ENCODE assay signal across 18 cellular contexts in genomic region chr1:63847308-63847910, GRCh38.
DNase-seq lines count a peak whose midpoint lies in the region; ATAC-seq and TF ChIP-seq lines count a peak whose summit lies in the region.
"Had no signal": no experiment of that assay in that cellular context is flagged by ENCODE, and none has a peak within 500 bp of the region (broad histone marks: within the 10 kb centered on the region; RNA-seq: fewer than 3 reads in every experiment).

No MANE protein-coding gene starts in this region.

- H4K20me1 ChIP-seq in H9 (ENCODE audit: control insufficient read depth, insufficient read depth, insufficient read length) = no peaks in the 10 kb centered on the region

- H3K79me2 ChIP-seq in H9 (ENCODE audit: insufficient read depth, low read length) = peaks cover 29% of the 10 kb centered on the region

- H3K27me3 ChIP-seq in H9 (ENCODE audit: insufficient read depth, low read length) = no peaks in the 10 kb centered on the region
- H3K27me3 ChIP-seq: gastrocnemius medialis, pancreas had no signal

- no peak overlapping the region for H4K91ac ChIP-seq in H9 (ENCODE audit: insufficient read length, low read depth, low read length)

- H3K23ac ChIP-seq in H9 (ENCODE audit: insufficient read length, low read depth, low read length) = no peak overlapping the region

- no peak for ATAC-seq in GM21619 (IDR thresholded peaks at IDR 0.05; ENCODE audit: unreplicated experiment)
- ATAC-seq: gastrocnemius medialis had no signal

- no peak overlapping the region for H3T11ph ChIP-seq in H9 (ENCODE audit: low read length)

- no peak overlapping the region for H3K18ac ChIP-seq in H9 (ENCODE audit: insufficient read length, low read depth, low read length)

- H2BK15ac ChIP-seq in H9 (ENCODE audit: low read depth, low read length) = no peak overlapping the region

- H3K4ac ChIP-seq in H9 (ENCODE audit: low read depth, low read length) = no peak overlapping the region

- peaks cover 22% of the 10 kb centered on the region for H3K4me1 ChIP-seq in H9 (ENCODE audit: insufficient read depth, low read length)

- H2AFZ ChIP-seq in H9 (ENCODE audit: low read length) = no peak overlapping the region

- H3K4me2 ChIP-seq in H9 (ENCODE audit: insufficient read depth, insufficient read length, low read length) = no peak overlapping the region

- H3K23me2 ChIP-seq in H9 (ENCODE audit: insufficient read length, low read depth, low read length, poor library complexity, severe bottlenecking) = no peaks in the 10 kb centered on the region

- H3K27ac ChIP-seq in H9 (ENCODE audit: insufficient read length, low read depth, low read length) = no peak overlapping the region
- peak overlapping the region; percentile 72 for H3K27ac ChIP-seq in SK-N-MC
- H3K27ac ChIP-seq: gastrocnemius medialis, pancreas had no signal

- no peak overlapping the region for H2AK5ac ChIP-seq in H9 (ENCODE audit: insufficient read length, low read length)

- H3K14ac ChIP-seq in H9 (ENCODE audit: insufficient read depth, low read length) = no peak overlapping the region

- DNase-seq in A172 (ENCODE audit: low spot score) = peak; percentile 14
- DNase-seq in H9 = no peak
- no peak for DNase-seq in SK-N-MC (ENCODE audit: low read depth, low spot score)
- DNase-seq in globus pallidus (ENCODE audit: low spot score) = peak; percentile 63
- DNase-seq in activated CD4-positive, CD25-positive, alpha-beta regulatory T cell (lab: John Stamatoyannopoulos, UW) = no peak
- no peak for DNase-seq in dermis blood vessel endothelial cell
- DNase-seq in HuH-7 (ENCODE audit: low spot score) = no peak
- DNase-seq: activated CD4-positive, alpha-beta T cell treated with anti-CD3 and anti-CD28 coated beads, Interleukin-2, amount 10 ng/mL, durations not matched to agents 24 days and 14 days; activated CD8-positive, alpha-beta memory T cell treated with anti-CD3 and anti-CD28 coated beads, Interleukin-2, amount 50 U/mL, for 48 hours; gastrocnemius medialis; Karpas-422; NCI-H1436; NCI-H526 treated with DMSO at 0.1 percent for 48 hours; pancreas; small intestine; stimulated activated CD4-positive, alpha-beta T cell treated with anti-CD3 and anti-CD28 coated beads, Interleukin-4, amount 100 ng/mL, for 4 hours; stimulated activated CD8-positive, alpha-beta memory T cell treated with anti-CD3 and anti-CD28 coated beads, Interleukin-4, amount 100 ng/mL, for 48 hours had no signal

- TF ChIP-seq CTCF in H9 (conservative IDR thresholded peaks at IDR 0.05) = no peak

- no peaks in the 10 kb centered on the region; the same call in 1 of the 2 replicates for H3K27me3 Mint-ChIP-seq in H9 (ENCODE audit: low read depth)

- H2BK12ac ChIP-seq in H9 (ENCODE audit: insufficient read length, low read depth, low read length) = no peak overlapping the region

- WGBS in H9 (ENCODE audit: extremely low coverage, insufficient read length, low lambda C conversion rate) = no CpG with 5 or more reads among the region's 9 CpGs

- H2BK20ac ChIP-seq in H9 (ENCODE audit: low read depth, low read length, poor library complexity, severe bottlenecking) = no peak overlapping the region

- no peak overlapping the region for H3K4me3 ChIP-seq in SK-N-MC
- H3K4me3 ChIP-seq: gastrocnemius medialis, pancreas had no signal

- no peaks in the 10 kb centered on the region; a peak in 2 of 7 replicates for H3K36me3 Mint-ChIP-seq in H9 (ENCODE audit: insufficient read depth in 1 of 3, low read depth in 3 of 3)

- H3K36me3 ChIP-seq in SK-N-MC (ENCODE audit: insufficient read depth, low read length) = no peaks in the 10 kb centered on the region
- H3K36me3 ChIP-seq: gastrocnemius medialis, pancreas had no signal

- H4K5ac ChIP-seq in H9 (ENCODE audit: insufficient read length, low read depth, low read length) = no peak overlapping the region

- H3K9me3 ChIP-seq in H9 (ENCODE audit: control insufficient read depth, low read depth, low read length) = no peaks in the 10 kb centered on the region
- no peaks in the 10 kb centered on the region for H3K9me3 ChIP-seq in SK-N-MC (ENCODE audit: low read depth, low read length)
- H3K9me3 ChIP-seq: gastrocnemius medialis, pancreas had no signal

- H3K9ac ChIP-seq in H9 (ENCODE audit: extremely low read depth, insufficient read length, low read length) (no peak overlapping the region), SK-N-MC (ENCODE audit: insufficient read length) (no peak overlapping the region)

- H3K4me1 Mint-ChIP-seq in H9 = peaks cover 78 to 89% of the 10 kb centered on the region in 2 experiments
- H3K4me1 Mint-ChIP-seq: activated CD4-positive, alpha-beta T cell treated with anti-CD3 and anti-CD28 coated beads, Interleukin-2, amount 10 ng/mL, durations not matched to agents 24 days and 14 days had no signal

- H3K56ac ChIP-seq in H9 (ENCODE audit: insufficient read length, low read depth, low read length) = no peak overlapping the region

- no peak overlapping the region for H2BK120ac ChIP-seq in H9 (ENCODE audit: low read depth, low read length, poor library complexity, severe bottlenecking)

- H2BK5ac ChIP-seq in H9 (ENCODE audit: insufficient read length, low read length) = no peak overlapping the region

- H4K8ac ChIP-seq in H9 (replicated peaks; ENCODE audit: insufficient read length, low read depth, low read length) = no peak overlapping the region

- peaks cover 9% of the 10 kb centered on the region for H3K79me1 ChIP-seq in H9 (ENCODE audit: insufficient read depth, low read depth, low read length, poor library complexity, severe bottlenecking)

- no peaks in the 10 kb centered on the region for H3K9me3 Mint-ChIP-seq in H9
- H3K9me3 Mint-ChIP-seq: activated CD4-positive, alpha-beta T cell treated with anti-CD3 and anti-CD28 coated beads, Interleukin-2, amount 10 ng/mL, durations not matched to agents 24 days and 14 days had no signal

- H3K4me3 Mint-ChIP-seq in H9 = no peak overlapping the region
- H3K4me3 Mint-ChIP-seq: activated CD4-positive, alpha-beta T cell treated with anti-CD3 and anti-CD28 coated beads, Interleukin-2, amount 10 ng/mL, durations not matched to agents 24 days and 14 days had no signal

- peak overlapping the region in 2 of 3 experiments; percentile 25 to 45; a peak in 3 of 7 replicates for H3K27ac Mint-ChIP-seq in H9
- H3K27ac Mint-ChIP-seq: activated CD4-positive, alpha-beta T cell treated with anti-CD3 and anti-CD28 coated beads, Interleukin-2, amount 10 ng/mL, durations not matched to agents 24 days and 14 days had no signal

Comparison
In these comparisons a context has a peak if more than half of its experiments do, and no peak if none do; other contexts are left out.
1. DNase-seq: peak in A172 (single experiment) and globus pallidus (single experiment); none in H9 (single experiment), SK-N-MC (single experiment), activated CD4-positive, CD25-positive, alpha-beta regulatory T cell (0 of 4), dermis blood vessel endothelial cell (single experiment) and HuH-7 (single experiment).